Comparison of ENCODE assay signal across 1 cellular context in genomic region chr7:123682690-123683089, GRCh38.
TF ChIP-seq lines count a peak whose summit lies in the region.

No MANE protein-coding gene starts in this region.

TF ChIP-seq in HCT116, 20 proteins besides CTCF, POLR2A, EP300 and RAD21:
- TF ChIP-seq, protein P1, sequence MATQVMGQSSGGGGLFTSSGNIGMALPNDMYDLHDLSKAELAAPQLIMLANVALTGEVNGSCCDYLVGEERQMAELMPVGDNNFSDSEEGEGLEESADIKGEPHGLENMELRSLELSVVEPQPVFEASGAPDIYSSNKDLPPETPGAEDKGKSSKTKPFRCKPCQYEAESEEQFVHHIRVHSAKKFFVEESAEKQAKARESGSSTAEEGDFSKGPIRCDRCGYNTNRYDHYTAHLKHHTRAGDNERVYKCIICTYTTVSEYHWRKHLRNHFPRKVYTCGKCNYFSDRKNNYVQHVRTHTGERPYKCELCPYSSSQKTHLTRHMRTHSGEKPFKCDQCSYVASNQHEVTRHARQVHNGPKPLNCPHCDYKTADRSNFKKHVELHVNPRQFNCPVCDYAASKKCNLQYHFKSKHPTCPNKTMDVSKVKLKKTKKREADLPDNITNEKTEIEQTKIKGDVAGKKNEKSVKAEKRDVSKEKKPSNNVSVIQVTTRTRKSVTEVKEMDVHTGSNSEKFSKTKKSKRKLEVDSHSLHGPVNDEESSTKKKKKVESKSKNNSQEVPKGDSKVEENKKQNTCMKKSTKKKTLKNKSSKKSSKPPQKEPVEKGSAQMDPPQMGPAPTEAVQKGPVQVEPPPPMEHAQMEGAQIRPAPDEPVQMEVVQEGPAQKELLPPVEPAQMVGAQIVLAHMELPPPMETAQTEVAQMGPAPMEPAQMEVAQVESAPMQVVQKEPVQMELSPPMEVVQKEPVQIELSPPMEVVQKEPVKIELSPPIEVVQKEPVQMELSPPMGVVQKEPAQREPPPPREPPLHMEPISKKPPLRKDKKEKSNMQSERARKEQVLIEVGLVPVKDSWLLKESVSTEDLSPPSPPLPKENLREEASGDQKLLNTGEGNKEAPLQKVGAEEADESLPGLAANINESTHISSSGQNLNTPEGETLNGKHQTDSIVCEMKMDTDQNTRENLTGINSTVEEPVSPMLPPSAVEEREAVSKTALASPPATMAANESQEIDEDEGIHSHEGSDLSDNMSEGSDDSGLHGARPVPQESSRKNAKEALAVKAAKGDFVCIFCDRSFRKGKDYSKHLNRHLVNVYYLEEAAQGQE (IDR thresholded peaks at IDR 0.05; ENCODE audit: low read depth): no peak
- TF ChIP-seq ELF1 (IDR thresholded peaks at IDR 0.05; ENCODE audit: borderline replicate concordance, low read depth): no peak
- TF ChIP-seq SP1 (IDR thresholded peaks at IDR 0.05; ENCODE audit: low read depth): no peak
- TF ChIP-seq EGR1 (IDR thresholded peaks at IDR 0.05; ENCODE audit: low read depth): no peak
- no peak for TF ChIP-seq SRF (IDR thresholded peaks at IDR 0.05; ENCODE audit: low read depth)
- TF ChIP-seq JUND (IDR thresholded peaks at IDR 0.05): no peak
- TF ChIP-seq EZH2 (IDR thresholded peaks at IDR 0.05): no peak
- no peak for TF ChIP-seq CBX3 (IDR thresholded peaks at IDR 0.05; ENCODE audit: low read depth)
- no peak for TF ChIP-seq YY1 (IDR thresholded peaks at IDR 0.05; ENCODE audit: extremely low read depth, insufficient replicate concordance, low read depth, low read length)
- TF ChIP-seq MAX (IDR thresholded peaks at IDR 0.05): no peak
- TF ChIP-seq TCF7L2 (IDR thresholded peaks at IDR 0.05; ENCODE audit: borderline replicate concordance, extremely low read depth, insufficient read depth, insufficient read length): no peak
- no peak for TF ChIP-seq ZNF274 (IDR thresholded peaks at IDR 0.05; ENCODE audit: low read depth, low read length)
- TF ChIP-seq, protein P2, sequence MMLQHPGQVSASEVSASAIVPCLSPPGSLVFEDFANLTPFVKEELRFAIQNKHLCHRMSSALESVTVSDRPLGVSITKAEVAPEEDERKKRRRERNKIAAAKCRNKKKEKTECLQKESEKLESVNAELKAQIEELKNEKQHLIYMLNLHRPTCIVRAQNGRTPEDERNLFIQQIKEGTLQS (IDR thresholded peaks at IDR 0.05): no peak
- TF ChIP-seq POLR2AphosphoS5 (IDR thresholded peaks at IDR 0.05; ENCODE audit: low read depth, low read length): no peak
- TF ChIP-seq ZFX (IDR thresholded peaks at IDR 0.05): no peak
- no peak for TF ChIP-seq CEBPB (IDR thresholded peaks at IDR 0.05; ENCODE audit: low read depth)
- no peak for TF ChIP-seq ZBTB33 (IDR thresholded peaks at IDR 0.05; ENCODE audit: extremely low read depth, insufficient replicate concordance, low read length)
- TF ChIP-seq EZH2phosphoT487 (IDR thresholded peaks at IDR 0.05; ENCODE audit: borderline replicate concordance): no peak
- TF ChIP-seq SIN3A (IDR thresholded peaks at IDR 0.05; ENCODE audit: low read depth): no peak
- TF ChIP-seq FOSL1 (IDR thresholded peaks at IDR 0.05; ENCODE audit: low read depth): no peak
